Comparison of ENCODE assay signal across 10 cellular contexts in genomic region chr5:67014957-67015400, GRCh38.
DNase-seq lines count a peak whose midpoint lies in the region; ATAC-seq and TF ChIP-seq lines count a peak whose summit lies in the region.
"Had no signal": no experiment of that assay in that cellular context is flagged by ENCODE, and none has a peak within 500 bp of the region (broad histone marks: within the 10 kb centered on the region; RNA-seq: fewer than 3 reads in every experiment).

No MANE protein-coding gene starts in this region.

- H3K4me1 Mint-ChIP-seq in nephron: peaks cover 69% of the 10 kb centered on the region

- H3K36me3 ChIP-seq in uterus: no peaks in the 10 kb centered on the region

- H3K36me3 Mint-ChIP-seq in nephron (ENCODE audit: low read depth): no peaks in the 10 kb centered on the region

- ATAC-seq in Right ventricle myocardium superior (ENCODE audit: poor library complexity) (peak; percentile 36), GM18502 (IDR thresholded peaks at IDR 0.05; ENCODE audit: poor library complexity, unreplicated experiment) (no peak)

- H3K27me3 Mint-ChIP-seq in nephron (ENCODE audit: low read depth): peaks cover 3% of the 10 kb centered on the region
- H3K27me3 Mint-ChIP-seq: activated CD4-positive, alpha-beta T cell treated with anti-CD3 and anti-CD28 coated beads, Interleukin-2, amount 10 ng/mL, durations not matched to agents 7 days and 5 days had no signal

- H3K4me1 ChIP-seq in uterus: peaks cover 5 to 7% of the 10 kb centered on the region in 2 donors

- no peak for TF ChIP-seq POLR2A in uterus (IDR thresholded peaks at IDR 0.05)

- H3K27me3 ChIP-seq in uterus: no peaks in the 10 kb centered on the region

- H3K9me3 Mint-ChIP-seq in nephron: no peaks in the 10 kb centered on the region
- H3K9me3 Mint-ChIP-seq: activated CD4-positive, alpha-beta T cell treated with anti-CD3 and anti-CD28 coated beads, Interleukin-2, amount 10 ng/mL, durations not matched to agents 7 days and 5 days had no signal

- TF ChIP-seq CTCF in fibroblast of mammary gland (conservative IDR thresholded peaks at IDR 0.05; ENCODE audit: control insufficient read depth, insufficient read depth, low read depth, low read length) (no peak), nephron (IDR thresholded peaks at IDR 0.05; ENCODE audit: unreplicated experiment in 3 of 3) (no peak), uterus (IDR thresholded peaks at IDR 0.05) (no peak)

- H3K27ac ChIP-seq in uterus: peak overlapping the region; percentile 74 to 89

- DNase-seq in Right ventricle myocardium superior (no peak), cardiac septum (ENCODE audit: low spot score) (no peak), fibroblast of mammary gland (ENCODE audit: low read depth) (peak; percentile 40), uterus (no peak), ecto neural progenitor cell (ENCODE audit: low spot score) (no peak), kidney tubule cell (ENCODE audit: low spot score) (no peak)
- DNase-seq: activated CD4-positive, alpha-beta T cell treated with anti-CD3 and anti-CD28 coated beads, Interleukin-2, amount 10 ng/mL, durations not matched to agents 7 days and 5 days; amygdala had no signal

- intact Hi-C loops in Right ventricle myocardium superior (cut with DNase I): loop anchor here (5.0 kb wide), 1 partner anchor 32 kb away; no protein-coding TSS in a partner anchor
- intact Hi-C loops in cardiac septum (cut with DNase I): loop anchor here (1.0 kb wide), 1 partner anchor 11 kb away; no protein-coding TSS in a partner anchor
- intact Hi-C loops in uterus (cut with DNase I; ENCODE audit: low total_unique reads): no loop called here

- peak overlapping the region; percentile 42 to 55 (median 47) for H3K27ac Mint-ChIP-seq in nephron
- H3K27ac Mint-ChIP-seq: activated CD4-positive, alpha-beta T cell treated with anti-CD3 and anti-CD28 coated beads, Interleukin-2, amount 10 ng/mL, durations not matched to agents 7 days and 5 days had no signal

- H3K4me3 ChIP-seq in fibroblast of mammary gland (ENCODE audit: control insufficient read depth, low read depth, low read length): peak overlapping the region; percentile 36
- peak overlapping the region; percentile 7 to 25 for H3K4me3 ChIP-seq in uterus

- H3K9me3 ChIP-seq in uterus: no peaks in the 10 kb centered on the region

- H3K4me3 Mint-ChIP-seq in nephron: peak overlapping the region in 1 of 3 experiments; percentile 55
- H3K4me3 Mint-ChIP-seq: activated CD4-positive, alpha-beta T cell treated with anti-CD3 and anti-CD28 coated beads, Interleukin-2, amount 10 ng/mL, durations not matched to agents 7 days and 5 days had no signal
